ENCODE assay signal across 8 cellular contexts in genomic region chr2:62196278-62196901, GRCh38. TPM values are rescaled to one million over a fixed set of nuclear protein-coding genes. Genes with fewer than 3 reads are reported as not detected.
DNase-seq lines count a peak whose midpoint lies in the region; ATAC-seq, FAIRE-seq and TF ChIP-seq lines count a peak whose summit lies in the region.

No MANE protein-coding gene starts in this region.

- H3K36me3 Mint-ChIP-seq in CD14-positive monocyte, result no peaks in the 10 kb centered on the region
- H3K36me3 Mint-ChIP-seq in WTC11, result no peaks in the 10 kb centered on the region; the same call in 1 of the 2 replicates
- H3K36me3 Mint-ChIP-seq in central memory CD8-positive, alpha-beta T cell (ENCODE audit: insufficient read depth), result peaks cover 20% of the 10 kb centered on the region

- under 1% methylated on average over 63 of the region's 63 CpGs for WGBS in liver

- no peaks in the 10 kb centered on the region for H3K36me3 ChIP-seq in liver (ENCODE audit: control insufficient read depth in 4 of 4, insufficient read depth in 3 of 4, low read depth in 1 of 4, low read length in 3 of 4)

- DNase-seq in CD14-positive monocyte (ENCODE audit: low spot score) (peak; percentile 60), HTR-8/SVneo (ENCODE audit: insufficient read length, low spot score) (peak; percentile 39), WTC11 (ENCODE audit: low spot score) (peak; percentile 69), H4 (ENCODE audit: low spot score) (no peak)
- DNase-seq in central memory CD8-positive, alpha-beta T cell (ENCODE audit: low spot score in 2 of 2), result peak; percentile 34 to 44
- peak in 2 of 3 donors; percentile 10 to 27 for DNase-seq in stimulated activated CD4-positive, alpha-beta T cell treated with anti-CD3 and anti-CD28 coated beads, TNF-alpha, amount 100 ng/mL, for 1 hour (ENCODE audit: low read depth in 3 of 3, low spot score in 1 of 3)

- no peaks in the 10 kb centered on the region for H3K9me3 Mint-ChIP-seq in CD14-positive monocyte
- H3K9me3 Mint-ChIP-seq in WTC11, result no peaks in the 10 kb centered on the region
- no peaks in the 10 kb centered on the region for H3K9me3 Mint-ChIP-seq in central memory CD8-positive, alpha-beta T cell

- H3K9ac ChIP-seq in liver (ENCODE audit: low read depth in 1 of 2, low read length in 2 of 2), result peak overlapping the region; percentile 86 to 92

- FAIRE-seq in HTR-8/SVneo (lab: Jason Lieb, UNC), result no peak

- H3K27ac ChIP-seq in liver (ENCODE audit: low read depth in 1 of 2, low read length in 2 of 2), result peak overlapping the region; percentile 97 to 98

- CTCF ChIA-PET in WTC11 (lab: Charles Lee), result interaction anchor here (0.7 to 1.0 kb wide), 3 partner anchors 19 to 110 kb away, joined by 3 to 5 read pairs (median 4); no protein-coding TSS in a partner anchor

- peak; percentile 33 for ATAC-seq in GM21360 (IDR thresholded peaks at IDR 0.05; ENCODE audit: unreplicated experiment)
- peak; percentile 49 for ATAC-seq in WTC11
- peak; percentile 21 for ATAC-seq in central memory CD8-positive, alpha-beta T cell (replicated peaks; ENCODE audit: extremely low read depth, poor library complexity, severe bottlenecking)

- H3K9me3 ChIP-seq in liver (ENCODE audit: control insufficient read depth in 4 of 4, low read length in 3 of 4), result no peaks in the 10 kb centered on the region

- H3K27ac Mint-ChIP-seq in CD14-positive monocyte (peak overlapping the region; percentile 76 to 94 (median 90)), WTC11 (no peak overlapping the region)
- peak overlapping the region; percentile 93 for H3K27ac Mint-ChIP-seq in central memory CD8-positive, alpha-beta T cell (ENCODE audit: low read depth)

- H3K4me1 ChIP-seq in liver (ENCODE audit: control insufficient read depth in 4 of 4, insufficient read depth in 4 of 4, low read length in 3 of 4), result peaks cover 2 to 58% (median 39%) of the 10 kb centered on the region in 4 donors

- POLR2A ChIA-PET in WTC11 (lab: Charles Lee), result interaction anchor here (1.0 kb wide), 1 partner anchor 19 kb away, joined by 3 read pairs; no protein-coding TSS in a partner anchor

- peak overlapping the region; percentile 89 to 90 for H3K4me3 Mint-ChIP-seq in CD14-positive monocyte
- peak overlapping the region; percentile 78 for H3K4me3 Mint-ChIP-seq in WTC11
- H3K4me3 Mint-ChIP-seq in central memory CD8-positive, alpha-beta T cell, result peak overlapping the region; percentile 91

- H3K4me3 ChIP-seq in liver (ENCODE audit: low read depth in 1 of 3, low read length in 3 of 3), result peak overlapping the region; percentile 91 to 99 (median 95)

- no peak for TF ChIP-seq RAD21 in liver (IDR thresholded peaks at IDR 0.05)

- intact Hi-C loops in CD14-positive monocyte (cut with micrococcal nuclease), result loop anchor here (5.0 to 10.0 kb wide), 4 partner anchors 91 to 662 kb away; partner anchors contain the start of genes EHBP1 (in 1 of the 2) and XPO1 (in 1 of the 2)

- H3K27me3 Mint-ChIP-seq in CD14-positive monocyte (ENCODE audit: low read depth in 3 of 3) (peaks cover 0 to 2% (median 1%) of the 10 kb centered on the region in 3 donors), WTC11 (ENCODE audit: low read depth) (no peaks in the 10 kb centered on the region; the same call in 1 of the 2 replicates)
- H3K27me3 Mint-ChIP-seq in central memory CD8-positive, alpha-beta T cell, result no peaks in the 10 kb centered on the region

- no peaks in the 10 kb centered on the region for H3K27me3 ChIP-seq in liver (ENCODE audit: control insufficient read depth in 4 of 4, insufficient read depth in 4 of 4, low read length in 3 of 4)

- peaks cover 59% of the 10 kb centered on the region for H3K4me1 Mint-ChIP-seq in CD14-positive monocyte
- peaks cover 41% of the 10 kb centered on the region for H3K4me1 Mint-ChIP-seq in WTC11
- peaks cover 38% of the 10 kb centered on the region for H3K4me1 Mint-ChIP-seq in central memory CD8-positive, alpha-beta T cell

- TF ChIP-seq CTCF in CD14-positive monocyte (IDR thresholded peaks at IDR 0.05), result no peak
- TF ChIP-seq CTCF in WTC11 (IDR thresholded peaks at IDR 0.05), result no peak
- no peak for TF ChIP-seq CTCF in liver (IDR thresholded peaks at IDR 0.05; ENCODE audit: low read depth, low read length, missing input control)

TF ChIP-seq in WTC11, 78 proteins besides CTCF, POLR2A, EP300 and RAD21 (continues in another document):
- TF ChIP-seq SOX15 (CRISPR knock-in tag; IDR thresholded peaks at IDR 0.05), result no peak
- no peak for TF ChIP-seq ESRRA (CRISPR knock-in tag; IDR thresholded peaks at IDR 0.05; ENCODE audit: borderline replicate concordance)
- no peak for TF ChIP-seq ZBTB43 (CRISPR knock-in tag; IDR thresholded peaks at IDR 0.05)
- no peak for TF ChIP-seq ETV6 (CRISPR knock-in tag; IDR thresholded peaks at IDR 0.05)
- TF ChIP-seq, protein P1, sequence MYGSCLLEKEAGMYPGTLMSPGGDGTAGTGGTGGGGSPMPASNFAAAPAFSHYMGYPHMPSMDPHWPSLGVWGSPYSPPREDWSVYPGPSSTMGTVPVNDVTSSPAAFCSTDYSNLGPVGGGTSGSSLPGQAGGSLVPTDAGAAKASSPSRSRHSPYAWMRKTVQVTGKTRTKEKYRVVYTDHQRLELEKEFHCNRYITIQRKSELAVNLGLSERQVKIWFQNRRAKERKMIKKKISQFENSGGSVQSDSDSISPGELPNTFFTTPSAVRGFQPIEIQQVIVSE (CRISPR knock-in tag; IDR thresholded peaks at IDR 0.05; ENCODE audit: borderline replicate concordance), result no peak
- no peak for TF ChIP-seq IRF2 (CRISPR knock-in tag; IDR thresholded peaks at IDR 0.05; ENCODE audit: borderline replicate concordance, low read depth)
- TF ChIP-seq FOXP1 (CRISPR knock-in tag; IDR thresholded peaks at IDR 0.05; ENCODE audit: borderline replicate concordance), result peak; percentile 52; the same call in 1 of the 2 replicates
- TF ChIP-seq PRRX2 (CRISPR knock-in tag; IDR thresholded peaks at IDR 0.05), result no peak
- TF ChIP-seq GABPB1 (CRISPR knock-in tag; IDR thresholded peaks at IDR 0.05), result peak; percentile 55; the same call in 1 of the 2 replicates

TF ChIP-seq in liver, 16 proteins besides CTCF, POLR2A, EP300 and RAD21:
- TF ChIP-seq SP1 (IDR thresholded peaks at IDR 0.05) (no peak), RXRA (IDR thresholded peaks at IDR 0.05) (no peak), FOXA1 (IDR thresholded peaks at IDR 0.05) (no peak)
- TF ChIP-seq, protein P2, sequence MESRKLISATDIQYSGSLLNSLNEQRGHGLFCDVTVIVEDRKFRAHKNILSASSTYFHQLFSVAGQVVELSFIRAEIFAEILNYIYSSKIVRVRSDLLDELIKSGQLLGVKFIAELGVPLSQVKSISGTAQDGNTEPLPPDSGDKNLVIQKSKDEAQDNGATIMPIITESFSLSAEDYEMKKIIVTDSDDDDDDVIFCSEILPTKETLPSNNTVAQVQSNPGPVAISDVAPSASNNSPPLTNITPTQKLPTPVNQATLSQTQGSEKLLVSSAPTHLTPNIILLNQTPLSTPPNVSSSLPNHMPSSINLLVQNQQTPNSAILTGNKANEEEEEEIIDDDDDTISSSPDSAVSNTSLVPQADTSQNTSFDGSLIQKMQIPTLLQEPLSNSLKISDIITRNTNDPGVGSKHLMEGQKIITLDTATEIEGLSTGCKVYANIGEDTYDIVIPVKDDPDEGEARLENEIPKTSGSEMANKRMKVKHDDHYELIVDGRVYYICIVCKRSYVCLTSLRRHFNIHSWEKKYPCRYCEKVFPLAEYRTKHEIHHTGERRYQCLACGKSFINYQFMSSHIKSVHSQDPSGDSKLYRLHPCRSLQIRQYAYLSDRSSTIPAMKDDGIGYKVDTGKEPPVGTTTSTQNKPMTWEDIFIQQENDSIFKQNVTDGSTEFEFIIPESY (IDR thresholded peaks at IDR 0.05), result no peak
- TF ChIP-seq, protein P3, sequence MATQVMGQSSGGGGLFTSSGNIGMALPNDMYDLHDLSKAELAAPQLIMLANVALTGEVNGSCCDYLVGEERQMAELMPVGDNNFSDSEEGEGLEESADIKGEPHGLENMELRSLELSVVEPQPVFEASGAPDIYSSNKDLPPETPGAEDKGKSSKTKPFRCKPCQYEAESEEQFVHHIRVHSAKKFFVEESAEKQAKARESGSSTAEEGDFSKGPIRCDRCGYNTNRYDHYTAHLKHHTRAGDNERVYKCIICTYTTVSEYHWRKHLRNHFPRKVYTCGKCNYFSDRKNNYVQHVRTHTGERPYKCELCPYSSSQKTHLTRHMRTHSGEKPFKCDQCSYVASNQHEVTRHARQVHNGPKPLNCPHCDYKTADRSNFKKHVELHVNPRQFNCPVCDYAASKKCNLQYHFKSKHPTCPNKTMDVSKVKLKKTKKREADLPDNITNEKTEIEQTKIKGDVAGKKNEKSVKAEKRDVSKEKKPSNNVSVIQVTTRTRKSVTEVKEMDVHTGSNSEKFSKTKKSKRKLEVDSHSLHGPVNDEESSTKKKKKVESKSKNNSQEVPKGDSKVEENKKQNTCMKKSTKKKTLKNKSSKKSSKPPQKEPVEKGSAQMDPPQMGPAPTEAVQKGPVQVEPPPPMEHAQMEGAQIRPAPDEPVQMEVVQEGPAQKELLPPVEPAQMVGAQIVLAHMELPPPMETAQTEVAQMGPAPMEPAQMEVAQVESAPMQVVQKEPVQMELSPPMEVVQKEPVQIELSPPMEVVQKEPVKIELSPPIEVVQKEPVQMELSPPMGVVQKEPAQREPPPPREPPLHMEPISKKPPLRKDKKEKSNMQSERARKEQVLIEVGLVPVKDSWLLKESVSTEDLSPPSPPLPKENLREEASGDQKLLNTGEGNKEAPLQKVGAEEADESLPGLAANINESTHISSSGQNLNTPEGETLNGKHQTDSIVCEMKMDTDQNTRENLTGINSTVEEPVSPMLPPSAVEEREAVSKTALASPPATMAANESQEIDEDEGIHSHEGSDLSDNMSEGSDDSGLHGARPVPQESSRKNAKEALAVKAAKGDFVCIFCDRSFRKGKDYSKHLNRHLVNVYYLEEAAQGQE (IDR thresholded peaks at IDR 0.05), result peak; percentile 22

RNA-seq across cellular contexts. Expression of gene B3GNT2, which starts 0.5 kb away (rescaled TPM):
- polyA plus RNA-seq in CD14-positive monocyte (10 to 100 TPM; 15.9 to 18.5 TPM), liver (1 to 10 TPM; 6.4 to 9.0 TPM)
- total RNA-seq in WTC11 (2021) (26.2 to 32.2 TPM (median 29.4 TPM) in 3 replicates), liver (10 to 100 TPM; 19.4 to 20.2 TPM)
- 18.7 and 21.9 TPM in 2 replicates for total RNA-seq in H4 (2014; rRNA removed; shearing (Covaris generic))
